In genomic region chr17:50918071-50918932, GRCh38 we compare ENCODE assay signal across 1 cellular context.
TF ChIP-seq lines count a peak whose summit lies in the region.

No MANE protein-coding gene starts in this region.

TF ChIP-seq in GM12878, 131 proteins besides CTCF, POLR2A, EP300 and RAD21 (continued from another document):
- TF ChIP-seq USF1 (IDR thresholded peaks at IDR 0.05; ENCODE audit: borderline replicate concordance, extremely low read length, insufficient read depth, low read depth, low read length) (no peak), NRF1 (conservative IDR thresholded peaks at IDR 0.05; ENCODE audit: low read depth, low read length) (no peak), MEF2B (IDR thresholded peaks at IDR 0.05; ENCODE audit: partially characterized antibody, poor library complexity, severe bottlenecking) (no peak), NFIC (IDR thresholded peaks at IDR 0.05; ENCODE audit: low read depth, low read length) (no peak), BMI1 (IDR thresholded peaks at IDR 0.05; ENCODE audit: borderline replicate concordance) (no peak), PML (IDR thresholded peaks at IDR 0.05; ENCODE audit: low read length) (no peak), NR2C1 (IDR thresholded peaks at IDR 0.05) (no peak), CEBPZ (IDR thresholded peaks at IDR 0.05; ENCODE audit: low read depth, low read length) (no peak), HDAC2 (IDR thresholded peaks at IDR 0.05) (no peak), MEF2A (IDR thresholded peaks at IDR 0.05; ENCODE audit: insufficient read depth, low read depth, low read length) (no peak), FOXM1 (IDR thresholded peaks at IDR 0.05; ENCODE audit: low read depth, low read length) (no peak)
